8 cellular contexts compared by ENCODE assay signal in genomic region chr16:68085259-68086071, GRCh38. TPM values are rescaled to one million over a fixed set of nuclear protein-coding genes. Genes with fewer than 3 reads are reported as not detected.
DNase-seq lines count a peak whose midpoint lies in the region; ATAC-seq, FAIRE-seq and TF ChIP-seq lines count a peak whose summit lies in the region.

Gene NFATC3 (plus strand): TSS chr16:68085370. CDS start chr16:68085682, 312 bp downstream.

- peak; percentile 52 for ATAC-seq in HG03439 (IDR thresholded peaks at IDR 0.05; ENCODE audit: unreplicated experiment)

- FAIRE-seq in GM19239 (lab: Jason Lieb, UNC): peak; percentile 87

- no peaks in the 10 kb centered on the region for H3K9me3 Mint-ChIP-seq in endodermal cell
- no peaks in the 10 kb centered on the region for H3K9me3 Mint-ChIP-seq in mesothelial cell of epicardium

- H3K36me3 Mint-ChIP-seq in endodermal cell (ENCODE audit: low read depth) (peaks cover 3% of the 10 kb centered on the region), mesothelial cell of epicardium (no peaks in the 10 kb centered on the region)

- peaks cover 25% of the 10 kb centered on the region for H3K4me1 Mint-ChIP-seq in endodermal cell
- peaks cover 31% of the 10 kb centered on the region for H3K4me1 Mint-ChIP-seq in mesothelial cell of epicardium

- H3K27me3 Mint-ChIP-seq in endodermal cell (ENCODE audit: insufficient read depth): no peaks in the 10 kb centered on the region
- H3K27me3 Mint-ChIP-seq in mesothelial cell of epicardium (ENCODE audit: low read depth): no peaks in the 10 kb centered on the region

- H3K27me3 ChIP-seq in endodermal cell (ENCODE audit: control insufficient read depth, insufficient read depth, low read length, poor library complexity, severe bottlenecking): no peaks in the 10 kb centered on the region

- DNase-seq in GM19239 (ENCODE audit: insufficient read length, low spot score) (peak; percentile 88), endodermal cell (peak; percentile 100), mesothelial cell of epicardium (ENCODE audit: low spot score in 2 of 2, unreplicated experiment in 2 of 2) (peak; percentile 98 to 99)
- peak; percentile 96 for DNase-seq in NK-92 treated with Interleukin-12 subunit alpha and Interleukin-12 subunit beta, amount 100 ng/mL, for 24 hours (lab: John Stamatoyannopoulos, UW)
- DNase-seq in activated CD8-positive, alpha-beta memory T cell treated with anti-CD3 and anti-CD28 coated beads, Interleukin-2, amount 50 U/mL, for 1 hour (ENCODE audit: extremely low read depth): peak; percentile 93
- peak; percentile 98 to 100 for DNase-seq in stimulated activated CD8-positive, alpha-beta memory T cell treated with anti-CD3 and anti-CD28 coated beads, Interleukin-15, amount 100 ng/mL, for 4 hours (ENCODE audit: low read depth in 2 of 2)

- no peaks in the 10 kb centered on the region for H3K9me3 ChIP-seq in endodermal cell (ENCODE audit: control insufficient read depth, low read length)

- peaks cover 16% of the 10 kb centered on the region for H3K4me1 ChIP-seq in endodermal cell (ENCODE audit: control insufficient read depth, insufficient read depth, low read length)

- WGBS in endodermal cell (ENCODE audit: insufficient coverage in 1 of 2, insufficient read length in 1 of 2), 2 experiments: 0% methylated on average over 29 to 104 of the region's 104 CpGs

- H3K27ac Mint-ChIP-seq in endodermal cell (peak within 1 kb of the TSS; percentile 98), mesothelial cell of epicardium (peak within 1 kb of the TSS; percentile 98)

- peak within 1 kb of the TSS; percentile 82 for H3K9ac ChIP-seq in endodermal cell (ENCODE audit: extremely low read depth, low read length, poor library complexity, severe bottlenecking)

- H3K4me3 Mint-ChIP-seq in endodermal cell (peak within 1 kb of the TSS; percentile 97), mesothelial cell of epicardium (peak within 1 kb of the TSS; percentile 98)

- no peaks in the 10 kb centered on the region for H3K36me3 ChIP-seq in endodermal cell (ENCODE audit: control insufficient read depth, insufficient read depth, low read length)

- H3K27ac ChIP-seq in C4-2B (peak within 1 kb of the TSS; percentile 96), endodermal cell (ENCODE audit: low read depth, low read length) (peak within 1 kb of the TSS; percentile 99)

- H3K4me3 ChIP-seq in endodermal cell (ENCODE audit: low read length): peak within 1 kb of the TSS; percentile 92

- no peak for TF ChIP-seq CTCF in C4-2B (conservative IDR thresholded peaks at IDR 0.05)
- TF ChIP-seq CTCF in endodermal cell (conservative IDR thresholded peaks at IDR 0.05): peak; percentile 11
- TF ChIP-seq CTCF in mesothelial cell of epicardium (IDR thresholded peaks at IDR 0.05; ENCODE audit: unreplicated experiment): no peak

RNA-seq across cellular contexts. Expression of gene NFATC3, which starts in this region (rescaled TPM):
- total RNA-seq in endodermal cell: 10 to 100 TPM; 27.4 to 30.1 TPM
- 25.3 TPM for polyA plus RNA-seq in endodermal cell (2013, experiment 1 of 2)
- polyA plus RNA-seq in endodermal cell (2013, experiment 2 of 2): 24.3 TPM
- total RNA-seq in mesothelial cell of epicardium: 47.3 to 51.8 TPM (median 51.3 TPM) in 3 replicates

Comparison
In these comparisons a context has a peak if more than half of its experiments do, and no peak if none do; other contexts are left out.
1. Peak in every context shown above with its lines: DNase-seq, ATAC-seq, H3K4me3 ChIP-seq and H3K27ac ChIP-seq.